In genomic region chr5:111512406-111513174, GRCh38 we compare ENCODE assay signal across 8 cellular contexts. TPM values are rescaled to one million over a fixed set of nuclear protein-coding genes. Genes with fewer than 3 reads are reported as not detected.
DNase-seq lines count a peak whose midpoint lies in the region; ATAC-seq and TF ChIP-seq lines count a peak whose summit lies in the region.

TSS of gene STARD4 (minus strand) at chr5:111512535. CDS start at chr5:111507433, 5,102 bp downstream.

- DNase-seq in AG20443 (ENCODE audit: low spot score), result peak; percentile 96
- peak; percentile 94 for DNase-seq in NCI-H510A treated with DMSO at 0.1 percent for 48 hours (lab: John Stamatoyannopoulos, UW)
- peak; percentile 97 for DNase-seq in activated CD4-positive, alpha-beta T cell treated with anti-CD3 and anti-CD28 coated beads for 36 hours
- peak; percentile 87 for DNase-seq in kidney epithelial cell (ENCODE audit: low read depth)
- DNase-seq in stimulated activated CD4-positive, alpha-beta T cell treated with anti-CD3 and anti-CD28 coated beads, Interleukin-15, amount 100 ng/mL, for 48 hours (ENCODE audit: low read depth in 2 of 2), result peak; percentile 89 to 94

- POLR2A ChIA-PET in activated CD4-positive, alpha-beta T cell treated with anti-CD3 and anti-CD28 coated beads for 36 hours (lab: Charles Lee), result interaction anchor here (0.5 to 1.2 kb wide), 2 partner anchors 202 to 245 kb away, joined by 4 to 8 read pairs; no protein-coding TSS in a partner anchor

- ATAC-seq in HG03439 (IDR thresholded peaks at IDR 0.05; ENCODE audit: unreplicated experiment), result peak; percentile 92
- ATAC-seq in activated CD4-positive, alpha-beta T cell treated with anti-CD3 and anti-CD28 coated beads for 36 hours, result peak; percentile 94

- H3K9me3 Mint-ChIP-seq in activated CD4-positive, alpha-beta T cell treated with anti-CD3 and anti-CD28 coated beads for 36 hours (ENCODE audit: low read depth), result no peaks in the 10 kb centered on the region

- no peaks in the 10 kb centered on the region for H3K27me3 Mint-ChIP-seq in activated CD4-positive, alpha-beta T cell treated with anti-CD3 and anti-CD28 coated beads for 36 hours

- CTCF ChIA-PET in activated CD4-positive, alpha-beta T cell treated with anti-CD3 and anti-CD28 coated beads for 36 hours (lab: Charles Lee), result interaction anchor here (1.2 to 2.3 kb wide), 2 partner anchors 8 to 18 kb away, joined by 4 to 12 read pairs; no protein-coding TSS in a partner anchor

- peak within 1 kb of the TSS; percentile 99 for H3K4me3 Mint-ChIP-seq in activated CD4-positive, alpha-beta T cell treated with anti-CD3 and anti-CD28 coated beads for 36 hours

- H3K36me3 ChIP-seq in kidney epithelial cell (ENCODE audit: control insufficient read depth, insufficient read depth, low read length), result no peaks in the 10 kb centered on the region

- peak; percentile 99 for TF ChIP-seq POLR2A in GM19193 (IDR thresholded peaks at IDR 0.05; ENCODE audit: extremely low read depth, insufficient read depth, insufficient read length)

- peak within 1 kb of the TSS; percentile 96 for H3K27ac Mint-ChIP-seq in activated CD4-positive, alpha-beta T cell treated with anti-CD3 and anti-CD28 coated beads for 36 hours

- H3K4me1 Mint-ChIP-seq in activated CD4-positive, alpha-beta T cell treated with anti-CD3 and anti-CD28 coated beads for 36 hours, result peaks cover 41% of the 10 kb centered on the region

- TF ChIP-seq CTCF in kidney epithelial cell (IDR thresholded peaks at IDR 0.05; ENCODE audit: insufficient read depth, low read length, poor library complexity, severe bottlenecking), result no peak

- H3K27ac ChIP-seq in cingulate gyrus (ENCODE audit: low read depth, low read length), result peak within 1 kb of the TSS; percentile 88

- peaks cover 10% of the 10 kb centered on the region for H3K36me3 Mint-ChIP-seq in activated CD4-positive, alpha-beta T cell treated with anti-CD3 and anti-CD28 coated beads for 36 hours (ENCODE audit: low read depth)

- intact Hi-C loops in activated CD4-positive, alpha-beta T cell treated with anti-CD3 and anti-CD28 coated beads for 36 hours (cut with DNase I, micrococcal nuclease), result loop anchor here (1.0 to 10.0 kb wide), 10 partner anchors 18 to 1195 kb away; partner anchors contain the start of genes NREP (in 2 of the 2), CAMK4 (in 1 of the 2), SLC25A46 (in 1 of the 2) and WDR36 (in 1 of the 2)

- H3K4me3 ChIP-seq in kidney epithelial cell (ENCODE audit: low read depth, low read length), result peak within 1 kb of the TSS; percentile 98

- H3K27me3 ChIP-seq in kidney epithelial cell (ENCODE audit: control insufficient read depth, insufficient read depth, low read length), result no peaks in the 10 kb centered on the region

RNA-seq across cellular contexts. Expression of gene STARD4, which starts in this region (rescaled TPM):
- 10 to 100 TPM; 54.2 to 55.3 TPM for total RNA-seq in activated CD4-positive, alpha-beta T cell treated with anti-CD3 and anti-CD28 coated beads for 36 hours
- total RNA-seq in kidney epithelial cell, result 45.8 and 56.1 TPM in 2 replicates

Comparison
In these comparisons a context has a peak if more than half of its experiments do, and no peak if none do; other contexts are left out.
1. Peak in every context shown above with its lines: DNase-seq, ATAC-seq, H3K4me3 ChIP-seq and H3K27ac ChIP-seq.